Comparison of ENCODE assay signal across 1 cellular context in the genomic region with DNA sequence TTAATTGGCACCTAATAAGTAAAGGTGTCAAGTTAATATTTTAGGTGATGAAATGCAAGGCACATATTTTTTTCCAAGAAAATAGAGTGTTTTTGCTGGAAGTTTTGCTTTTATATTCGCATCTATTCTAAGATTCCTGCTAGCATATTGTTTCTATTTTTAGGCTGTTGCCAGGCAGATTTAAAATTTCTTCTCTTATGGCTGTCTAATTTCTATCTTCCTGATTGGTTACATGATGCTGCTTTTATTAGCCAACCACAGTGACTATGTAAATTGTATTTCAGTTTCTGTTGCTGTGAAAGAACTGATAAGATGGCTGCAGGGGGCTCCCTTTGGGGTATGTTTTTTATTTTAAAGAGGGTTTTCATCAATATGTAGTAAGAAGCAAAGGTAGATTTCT.
TF ChIP-seq lines count a peak whose summit lies in the region.

No MANE protein-coding gene starts in this region.

TF ChIP-seq in GM23338, 12 proteins besides CTCF, POLR2A, EP300 and RAD21 (continued from another document):
- TF ChIP-seq, protein P1, sequence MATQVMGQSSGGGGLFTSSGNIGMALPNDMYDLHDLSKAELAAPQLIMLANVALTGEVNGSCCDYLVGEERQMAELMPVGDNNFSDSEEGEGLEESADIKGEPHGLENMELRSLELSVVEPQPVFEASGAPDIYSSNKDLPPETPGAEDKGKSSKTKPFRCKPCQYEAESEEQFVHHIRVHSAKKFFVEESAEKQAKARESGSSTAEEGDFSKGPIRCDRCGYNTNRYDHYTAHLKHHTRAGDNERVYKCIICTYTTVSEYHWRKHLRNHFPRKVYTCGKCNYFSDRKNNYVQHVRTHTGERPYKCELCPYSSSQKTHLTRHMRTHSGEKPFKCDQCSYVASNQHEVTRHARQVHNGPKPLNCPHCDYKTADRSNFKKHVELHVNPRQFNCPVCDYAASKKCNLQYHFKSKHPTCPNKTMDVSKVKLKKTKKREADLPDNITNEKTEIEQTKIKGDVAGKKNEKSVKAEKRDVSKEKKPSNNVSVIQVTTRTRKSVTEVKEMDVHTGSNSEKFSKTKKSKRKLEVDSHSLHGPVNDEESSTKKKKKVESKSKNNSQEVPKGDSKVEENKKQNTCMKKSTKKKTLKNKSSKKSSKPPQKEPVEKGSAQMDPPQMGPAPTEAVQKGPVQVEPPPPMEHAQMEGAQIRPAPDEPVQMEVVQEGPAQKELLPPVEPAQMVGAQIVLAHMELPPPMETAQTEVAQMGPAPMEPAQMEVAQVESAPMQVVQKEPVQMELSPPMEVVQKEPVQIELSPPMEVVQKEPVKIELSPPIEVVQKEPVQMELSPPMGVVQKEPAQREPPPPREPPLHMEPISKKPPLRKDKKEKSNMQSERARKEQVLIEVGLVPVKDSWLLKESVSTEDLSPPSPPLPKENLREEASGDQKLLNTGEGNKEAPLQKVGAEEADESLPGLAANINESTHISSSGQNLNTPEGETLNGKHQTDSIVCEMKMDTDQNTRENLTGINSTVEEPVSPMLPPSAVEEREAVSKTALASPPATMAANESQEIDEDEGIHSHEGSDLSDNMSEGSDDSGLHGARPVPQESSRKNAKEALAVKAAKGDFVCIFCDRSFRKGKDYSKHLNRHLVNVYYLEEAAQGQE (IDR thresholded peaks at IDR 0.05; ENCODE audit: unreplicated experiment): no peak
- TF ChIP-seq CREB1 (CRISPR knock-in tag; IDR thresholded peaks at IDR 0.05; ENCODE audit: low read depth) (no peak), STAT1 (IDR thresholded peaks at IDR 0.05; ENCODE audit: unreplicated experiment) (no peak), POLR2AphosphoS5 (IDR thresholded peaks at IDR 0.05; ENCODE audit: low read depth) (no peak), JUNB (IDR thresholded peaks at IDR 0.05; ENCODE audit: unreplicated experiment) (no peak), ZNF331 (CRISPR knock-in tag; IDR thresholded peaks at IDR 0.05; ENCODE audit: low read depth) (no peak)
- TF ChIP-seq, protein P2, sequence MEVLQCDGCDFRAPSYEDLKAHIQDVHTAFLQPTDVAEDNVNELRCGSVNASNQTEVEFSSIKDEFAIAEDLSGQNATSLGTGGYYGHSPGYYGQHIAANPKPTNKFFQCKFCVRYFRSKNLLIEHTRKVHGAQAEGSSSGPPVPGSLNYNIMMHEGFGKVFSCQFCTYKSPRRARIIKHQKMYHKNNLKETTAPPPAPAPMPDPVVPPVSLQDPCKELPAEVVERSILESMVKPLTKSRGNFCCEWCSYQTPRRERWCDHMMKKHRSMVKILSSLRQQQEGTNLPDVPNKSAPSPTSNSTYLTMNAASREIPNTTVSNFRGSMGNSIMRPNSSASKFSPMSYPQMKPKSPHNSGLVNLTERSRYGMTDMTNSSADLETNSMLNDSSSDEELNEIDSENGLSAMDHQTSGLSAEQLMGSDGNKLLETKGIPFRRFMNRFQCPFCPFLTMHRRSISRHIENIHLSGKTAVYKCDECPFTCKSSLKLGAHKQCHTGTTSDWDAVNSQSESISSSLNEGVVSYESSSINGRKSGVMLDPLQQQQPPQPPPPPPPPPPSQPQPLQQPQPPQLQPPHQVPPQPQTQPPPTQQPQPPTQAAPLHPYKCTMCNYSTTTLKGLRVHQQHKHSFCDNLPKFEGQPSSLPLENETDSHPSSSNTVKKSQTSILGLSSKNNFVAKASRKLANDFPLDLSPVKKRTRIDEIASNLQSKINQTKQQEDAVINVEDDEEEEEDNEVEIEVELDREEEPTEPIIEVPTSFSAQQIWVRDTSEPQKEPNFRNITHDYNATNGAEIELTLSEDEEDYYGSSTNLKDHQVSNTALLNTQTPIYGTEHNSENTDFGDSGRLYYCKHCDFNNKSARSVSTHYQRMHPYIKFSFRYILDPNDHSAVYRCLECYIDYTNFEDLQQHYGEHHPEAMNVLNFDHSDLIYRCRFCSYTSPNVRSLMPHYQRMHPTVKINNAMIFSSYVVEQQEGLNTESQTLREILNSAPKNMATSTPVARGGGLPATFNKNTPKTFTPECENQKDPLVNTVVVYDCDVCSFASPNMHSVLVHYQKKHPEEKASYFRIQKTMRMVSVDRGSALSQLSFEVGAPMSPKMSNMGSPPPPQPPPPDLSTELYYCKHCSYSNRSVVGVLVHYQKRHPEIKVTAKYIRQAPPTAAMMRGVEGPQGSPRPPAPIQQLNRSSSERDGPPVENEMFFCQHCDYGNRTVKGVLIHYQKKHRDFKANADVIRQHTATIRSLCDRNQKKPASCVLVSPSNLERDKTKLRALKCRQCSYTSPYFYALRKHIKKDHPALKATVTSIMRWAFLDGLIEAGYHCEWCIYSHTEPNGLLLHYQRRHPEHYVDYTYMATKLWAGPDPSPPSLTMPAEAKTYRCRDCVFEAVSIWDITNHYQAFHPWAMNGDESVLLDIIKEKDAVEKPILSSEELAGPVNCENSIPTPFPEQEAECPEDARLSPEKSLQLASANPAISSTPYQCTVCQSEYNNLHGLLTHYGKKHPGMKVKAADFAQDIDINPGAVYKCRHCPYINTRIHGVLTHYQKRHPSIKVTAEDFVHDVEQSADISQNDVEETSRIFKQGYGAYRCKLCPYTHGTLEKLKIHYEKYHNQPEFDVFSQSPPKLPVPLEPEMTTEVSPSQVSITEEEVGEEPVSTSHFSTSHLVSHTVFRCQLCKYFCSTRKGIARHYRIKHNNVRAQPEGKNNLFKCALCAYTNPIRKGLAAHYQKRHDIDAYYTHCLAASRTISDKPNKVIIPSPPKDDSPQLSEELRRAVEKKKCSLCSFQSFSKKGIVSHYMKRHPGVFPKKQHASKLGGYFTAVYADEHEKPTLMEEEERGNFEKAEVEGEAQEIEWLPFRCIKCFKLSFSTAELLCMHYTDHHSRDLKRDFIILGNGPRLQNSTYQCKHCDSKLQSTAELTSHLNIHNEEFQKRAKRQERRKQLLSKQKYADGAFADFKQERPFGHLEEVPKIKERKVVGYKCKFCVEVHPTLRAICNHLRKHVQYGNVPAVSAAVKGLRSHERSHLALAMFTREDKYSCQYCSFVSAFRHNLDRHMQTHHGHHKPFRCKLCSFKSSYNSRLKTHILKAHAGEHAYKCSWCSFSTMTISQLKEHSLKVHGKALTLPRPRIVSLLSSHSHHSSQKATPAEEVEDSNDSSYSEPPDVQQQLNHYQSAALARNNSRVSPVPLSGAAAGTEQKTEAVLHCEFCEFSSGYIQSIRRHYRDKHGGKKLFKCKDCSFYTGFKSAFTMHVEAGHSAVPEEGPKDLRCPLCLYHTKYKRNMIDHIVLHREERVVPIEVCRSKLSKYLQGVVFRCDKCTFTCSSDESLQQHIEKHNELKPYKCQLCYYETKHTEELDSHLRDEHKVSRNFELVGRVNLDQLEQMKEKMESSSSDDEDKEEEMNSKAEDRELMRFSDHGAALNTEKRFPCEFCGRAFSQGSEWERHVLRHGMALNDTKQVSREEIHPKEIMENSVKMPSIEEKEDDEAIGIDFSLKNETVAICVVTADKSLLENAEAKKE (CRISPR knock-in tag; IDR thresholded peaks at IDR 0.05): no peak
